In the genomic region with DNA sequence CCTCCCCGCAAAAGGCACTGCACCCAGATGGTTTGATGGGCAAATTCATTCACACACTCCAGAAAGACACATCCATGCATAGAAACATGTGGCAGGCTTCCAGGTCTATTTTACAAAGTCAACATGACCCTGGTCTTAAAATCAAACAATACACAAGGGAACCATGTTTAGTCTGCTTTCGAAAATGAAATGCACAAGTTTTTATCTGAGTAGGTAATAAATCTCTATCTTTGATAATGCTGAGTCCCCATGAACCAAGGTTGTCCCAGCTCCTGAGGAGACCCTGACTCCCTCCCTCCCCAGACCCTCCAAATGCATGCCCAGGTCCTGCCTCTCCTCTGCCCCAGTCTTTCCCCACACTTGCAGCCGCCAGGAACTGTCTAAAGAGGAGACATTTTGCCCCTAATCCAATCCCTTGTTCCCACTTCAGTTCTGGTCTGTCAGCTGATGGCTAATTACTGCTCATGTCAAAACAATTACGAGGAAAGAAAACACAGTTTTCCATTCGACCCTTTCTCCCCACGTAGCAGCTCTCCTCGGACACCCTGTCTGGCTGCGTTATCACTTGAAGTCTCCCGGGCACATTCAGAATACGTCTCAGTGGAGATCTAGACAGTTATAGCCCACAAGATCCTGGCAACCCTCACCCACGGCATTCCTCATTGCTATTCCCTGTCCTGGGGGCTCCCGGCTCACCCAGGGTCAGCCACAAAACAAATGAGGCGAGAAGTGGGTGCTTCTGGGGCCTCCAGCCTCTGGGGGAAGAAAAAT, we compare ENCODE assay signal across 17 cellular contexts.
DNase-seq lines count a peak whose midpoint lies in the region; TF ChIP-seq lines count a peak whose summit lies in the region.
"Had no signal": no experiment of that assay in that cellular context is flagged by ENCODE, and none has a peak within 500 bp of the region (broad histone marks: within the 10 kb centered on the region; RNA-seq: fewer than 3 reads in every experiment).

No MANE protein-coding gene starts in this region.

- TF ChIP-seq POLR2A in Peyer's patch (IDR thresholded peaks at IDR 0.05) (no peak), esophagus muscularis mucosa (IDR thresholded peaks at IDR 0.05; ENCODE audit: low read depth) (no peak)

- H3K27ac ChIP-seq in Peyer's patch (peak overlapping the region; percentile 7 to 63 (median 28)), esophagus muscularis mucosa (replicated peaks in 1 of 4) (peak overlapping the region; percentile 31 to 60 (median 58)), temporal lobe (ENCODE audit: low read depth, low read length) (peak overlapping the region; percentile 9)
- H3K27ac ChIP-seq: SJSA1 had no signal

- H3K4me1 Mint-ChIP-seq in nephron progenitor cell = peaks cover 49% of the 10 kb centered on the region

- H3K9me3 Mint-ChIP-seq in nephron progenitor cell = no peaks in the 10 kb centered on the region
- H3K9me3 Mint-ChIP-seq: activated naive CD8-positive, alpha-beta T cell treated with anti-CD3 and anti-CD28 coated beads, Interleukin-2, amount 50 U/mL, for 24 hours; CD4-positive, alpha-beta memory T cell had no signal

- DNase-seq in Peyer's patch = no peak
- no peak for DNase-seq in esophagus muscularis mucosa (ENCODE audit: extremely low spot score)
- DNase-seq in nephron progenitor cell = no peak
- no peak for DNase-seq in NCI-H1092 treated with DMSO at 0.1 percent for 48 hours (lab: John Stamatoyannopoulos, UW)
- no peak for DNase-seq in activated CD4-positive, CD25-positive, alpha-beta regulatory T cell (lab: John Stamatoyannopoulos, UW)
- no peak for DNase-seq in activated CD4-positive, alpha-beta T cell treated with anti-CD3 and anti-CD28 coated beads, Interleukin-2, amount 50 U/mL, for 1 hour
- DNase-seq: activated CD4-positive, alpha-beta T cell treated with anti-CD3 and anti-CD28 coated beads, Interleukin-2, amount 50 U/mL, for 4 hours; activated naive CD8-positive, alpha-beta T cell treated with anti-CD3 and anti-CD28 coated beads, Interleukin-2, amount 50 U/mL, for 24 hours; activated T-cell treated with anti-CD3 and anti-CD28 coated beads, Interleukin-2, amount 50 U/mL, for 48 hours; CD4-positive, alpha-beta memory T cell; cortex of kidney; NCI-H2029 treated with DMSO at 0.1 percent for 48 hours; occipital lobe; testis had no signal

- peaks cover 4% of the 10 kb centered on the region for H3K27me3 Mint-ChIP-seq in nephron progenitor cell (ENCODE audit: low read depth, poor library complexity)
- H3K27me3 Mint-ChIP-seq: activated naive CD8-positive, alpha-beta T cell treated with anti-CD3 and anti-CD28 coated beads, Interleukin-2, amount 50 U/mL, for 24 hours had no signal

- no peaks in the 10 kb centered on the region for H3K36me3 ChIP-seq in Peyer's patch
- H3K36me3 ChIP-seq in esophagus muscularis mucosa = no peaks in the 10 kb centered on the region
- H3K36me3 ChIP-seq: SJSA1 had no signal

- intact Hi-C loops in esophagus muscularis mucosa (cut with DNase I) = no loop called here

- H3K27ac Mint-ChIP-seq in nephron progenitor cell = peak overlapping the region; percentile 16
- H3K27ac Mint-ChIP-seq: activated naive CD8-positive, alpha-beta T cell treated with anti-CD3 and anti-CD28 coated beads, Interleukin-2, amount 50 U/mL, for 24 hours; CD4-positive, alpha-beta memory T cell had no signal

- H3K4me3 Mint-ChIP-seq in nephron progenitor cell = no peak overlapping the region
- H3K4me3 Mint-ChIP-seq: activated naive CD8-positive, alpha-beta T cell treated with anti-CD3 and anti-CD28 coated beads, Interleukin-2, amount 50 U/mL, for 24 hours; CD4-positive, alpha-beta memory T cell had no signal

- 41% methylated on average over 13 of the region's 13 CpGs for WGBS in esophagus muscularis mucosa

- peaks cover 0 to 8% (median 0%) of the 10 kb centered on the region in 4 donors for H3K4me1 ChIP-seq in Peyer's patch
- H3K4me1 ChIP-seq in esophagus muscularis mucosa = peaks cover 10 to 46% (median 33%) of the 10 kb centered on the region in 4 donors
- H3K4me1 ChIP-seq: SJSA1 had no signal

- TF ChIP-seq CTCF in Peyer's patch (IDR thresholded peaks at IDR 0.05) = no peak
- no peak for TF ChIP-seq CTCF in esophagus muscularis mucosa (IDR thresholded peaks at IDR 0.05)
- no peak for TF ChIP-seq CTCF in nephron progenitor cell (IDR thresholded peaks at IDR 0.05)

- TF ChIP-seq EP300 in esophagus muscularis mucosa (IDR thresholded peaks at IDR 0.05) = no peak

- H3K27me3 ChIP-seq in Peyer's patch (no peaks in the 10 kb centered on the region), esophagus muscularis mucosa (no peaks in the 10 kb centered on the region)
- H3K27me3 ChIP-seq: SJSA1, testis had no signal

- H3K4me3 ChIP-seq in Peyer's patch = no peak overlapping the region
- H3K4me3 ChIP-seq in esophagus muscularis mucosa = no peak overlapping the region
- H3K4me3 ChIP-seq: lung, SJSA1, testis had no signal

- H3K36me3 Mint-ChIP-seq in nephron progenitor cell (ENCODE audit: low read depth) = no peaks in the 10 kb centered on the region
- H3K36me3 Mint-ChIP-seq: CD4-positive, alpha-beta memory T cell had no signal

- H3K9me3 ChIP-seq in Peyer's patch (no peaks in the 10 kb centered on the region), esophagus muscularis mucosa (no peaks in the 10 kb centered on the region)
- H3K9me3 ChIP-seq: SJSA1, testis had no signal
